ENCODE assay signal across 1 cellular context in the genomic region with DNA sequence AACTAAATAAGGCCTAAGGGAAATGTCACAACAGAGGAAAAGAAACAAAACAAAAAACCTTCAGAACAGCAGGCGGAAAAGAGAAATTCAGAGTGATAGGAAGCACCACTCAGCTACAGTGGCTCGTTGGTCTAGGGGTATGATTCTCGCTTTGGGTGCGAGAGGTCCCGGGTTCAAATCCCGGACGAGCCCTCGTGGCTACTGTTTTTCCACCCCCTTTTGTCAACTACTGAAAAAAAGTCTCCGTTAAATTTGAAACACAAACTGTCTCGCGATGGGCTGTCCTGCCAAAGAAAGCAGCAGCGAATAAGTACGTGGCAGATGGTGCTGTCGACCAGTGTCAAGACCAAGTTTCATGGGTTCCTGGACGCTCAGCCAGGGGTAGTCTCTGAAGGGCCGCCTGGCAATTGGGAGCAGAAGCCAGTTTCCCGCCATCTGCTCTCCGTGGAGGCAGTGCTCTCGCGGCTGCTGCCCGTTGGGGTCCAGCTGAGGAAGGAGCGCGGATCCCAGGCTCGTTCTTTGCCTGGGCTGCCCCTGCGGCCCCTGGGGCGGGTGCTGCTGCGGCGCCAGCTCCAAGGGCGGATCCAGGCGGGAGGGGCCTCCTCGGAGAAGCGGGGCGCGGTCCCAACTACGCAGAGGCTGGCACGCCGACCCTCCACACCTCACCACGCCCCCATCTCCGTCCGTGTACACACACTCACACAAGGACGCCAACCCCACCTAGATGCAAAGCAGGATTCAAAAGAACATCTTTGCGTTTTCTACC.
A peak's percentile ranks its signal among the peaks of the same experiment; 100 is the strongest.
TF ChIP-seq lines count a peak whose summit lies in the region.

A gene with protein sequence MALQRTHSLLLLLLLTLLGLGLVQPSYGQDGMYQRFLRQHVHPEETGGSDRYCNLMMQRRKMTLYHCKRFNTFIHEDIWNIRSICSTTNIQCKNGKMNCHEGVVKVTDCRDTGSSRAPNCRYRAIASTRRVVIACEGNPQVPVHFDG (plus strand): TSS at position 665 of the 766 bp plus-strand sequence. CDS start 14,812 bp downstream, outside the sequence.

TF ChIP-seq in K562, 482 proteins besides CTCF, POLR2A, EP300 and RAD21 (continued from another document and continues in another):
- TF ChIP-seq, protein P1, sequence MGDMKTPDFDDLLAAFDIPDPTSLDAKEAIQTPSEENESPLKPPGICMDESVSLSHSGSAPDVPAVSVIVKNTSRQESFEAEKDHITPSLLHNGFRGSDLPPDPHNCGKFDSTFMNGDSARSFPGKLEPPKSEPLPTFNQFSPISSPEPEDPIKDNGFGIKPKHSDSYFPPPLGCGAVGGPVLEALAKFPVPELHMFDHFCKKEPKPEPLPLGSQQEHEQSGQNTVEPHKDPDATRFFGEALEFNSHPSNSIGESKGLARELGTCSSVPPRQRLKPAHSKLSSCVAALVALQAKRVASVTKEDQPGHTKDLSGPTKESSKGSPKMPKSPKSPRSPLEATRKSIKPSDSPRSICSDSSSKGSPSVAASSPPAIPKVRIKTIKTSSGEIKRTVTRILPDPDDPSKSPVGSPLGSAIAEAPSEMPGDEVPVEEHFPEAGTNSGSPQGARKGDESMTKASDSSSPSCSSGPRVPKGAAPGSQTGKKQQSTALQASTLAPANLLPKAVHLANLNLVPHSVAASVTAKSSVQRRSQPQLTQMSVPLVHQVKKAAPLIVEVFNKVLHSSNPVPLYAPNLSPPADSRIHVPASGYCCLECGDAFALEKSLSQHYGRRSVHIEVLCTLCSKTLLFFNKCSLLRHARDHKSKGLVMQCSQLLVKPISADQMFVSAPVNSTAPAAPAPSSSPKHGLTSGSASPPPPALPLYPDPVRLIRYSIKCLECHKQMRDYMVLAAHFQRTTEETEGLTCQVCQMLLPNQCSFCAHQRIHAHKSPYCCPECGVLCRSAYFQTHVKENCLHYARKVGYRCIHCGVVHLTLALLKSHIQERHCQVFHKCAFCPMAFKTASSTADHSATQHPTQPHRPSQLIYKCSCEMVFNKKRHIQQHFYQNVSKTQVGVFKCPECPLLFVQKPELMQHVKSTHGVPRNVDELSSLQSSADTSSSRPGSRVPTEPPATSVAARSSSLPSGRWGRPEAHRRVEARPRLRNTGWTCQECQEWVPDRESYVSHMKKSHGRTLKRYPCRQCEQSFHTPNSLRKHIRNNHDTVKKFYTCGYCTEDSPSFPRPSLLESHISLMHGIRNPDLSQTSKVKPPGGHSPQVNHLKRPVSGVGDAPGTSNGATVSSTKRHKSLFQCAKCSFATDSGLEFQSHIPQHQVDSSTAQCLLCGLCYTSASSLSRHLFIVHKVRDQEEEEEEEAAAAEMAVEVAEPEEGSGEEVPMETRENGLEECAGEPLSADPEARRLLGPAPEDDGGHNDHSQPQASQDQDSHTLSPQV (IDR thresholded peaks at IDR 0.05): peak; percentile 72
- TF ChIP-seq FOS (IDR thresholded peaks at IDR 0.05; ENCODE audit: extremely low read depth, insufficient read length) (no peak), OTX1 (CRISPR knock-in tag; IDR thresholded peaks at IDR 0.05) (no peak), ZNF311 (CRISPR knock-in tag; IDR thresholded peaks at IDR 0.05) (no peak), KAT8 (IDR thresholded peaks at IDR 0.05; ENCODE audit: low read depth) (no peak), NFIC (IDR thresholded peaks at IDR 0.05) (peak; percentile 68), ARID1B (IDR thresholded peaks at IDR 0.05) (no peak), ARHGAP35 (IDR thresholded peaks at IDR 0.05; ENCODE audit: partially characterized antibody) (no peak), PTBP1 (IDR thresholded peaks at IDR 0.05; ENCODE audit: low read depth, low read length) (no peak), IRF2 (CRISPR knock-in tag; IDR thresholded peaks at IDR 0.05) (no peak), RBM15 (IDR thresholded peaks at IDR 0.05; ENCODE audit: insufficient read depth, low read length) (no peak), ZNF668 (CRISPR knock-in tag; IDR thresholded peaks at IDR 0.05) (no peak), ZNF830 (CRISPR knock-in tag; IDR thresholded peaks at IDR 0.05) (no peak), NBN (IDR thresholded peaks at IDR 0.05; ENCODE audit: low read depth) (peak; percentile 24; the same call in 1 of the 2 replicates), ATF7 (IDR thresholded peaks at IDR 0.05) (peak; percentile 33; the same call in 1 of the 2 replicates), BACH1 (tag; IDR thresholded peaks at IDR 0.05) (no peak), EP400 (IDR thresholded peaks at IDR 0.05) (peak; percentile 49), CSDE1 (IDR thresholded peaks at IDR 0.05) (peak in 1 of 2 experiments; percentile 72; a peak in 2 of 4 replicates), ZNF436 (CRISPR knock-in tag; IDR thresholded peaks at IDR 0.05) (no peak), ZNF24 (IDR thresholded peaks at IDR 0.05) (0 out of 2 replicates have a peak, but pooled peaks have one; percentile 6), TAL1 (IDR thresholded peaks at IDR 0.05) (no peak), ZNF707 (CRISPR knock-in tag; conservative IDR thresholded peaks at IDR 0.05) (no peak)
- TF ChIP-seq, protein P2, sequence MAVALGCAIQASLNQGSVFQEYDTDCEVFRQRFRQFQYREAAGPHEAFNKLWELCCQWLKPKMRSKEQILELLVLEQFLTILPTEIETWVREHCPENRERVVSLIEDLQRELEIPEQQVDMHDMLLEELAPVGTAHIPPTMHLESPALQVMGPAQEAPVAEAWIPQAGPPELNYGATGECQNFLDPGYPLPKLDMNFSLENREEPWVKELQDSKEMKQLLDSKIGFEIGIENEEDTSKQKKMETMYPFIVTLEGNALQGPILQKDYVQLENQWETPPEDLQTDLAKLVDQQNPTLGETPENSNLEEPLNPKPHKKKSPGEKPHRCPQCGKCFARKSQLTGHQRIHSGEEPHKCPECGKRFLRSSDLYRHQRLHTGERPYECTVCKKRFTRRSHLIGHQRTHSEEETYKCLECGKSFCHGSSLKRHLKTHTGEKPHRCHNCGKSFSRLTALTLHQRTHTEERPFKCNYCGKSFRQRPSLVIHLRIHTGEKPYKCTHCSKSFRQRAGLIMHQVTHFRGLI (CRISPR knock-in tag; IDR thresholded peaks at IDR 0.05): no peak
- TF ChIP-seq, protein P3, sequence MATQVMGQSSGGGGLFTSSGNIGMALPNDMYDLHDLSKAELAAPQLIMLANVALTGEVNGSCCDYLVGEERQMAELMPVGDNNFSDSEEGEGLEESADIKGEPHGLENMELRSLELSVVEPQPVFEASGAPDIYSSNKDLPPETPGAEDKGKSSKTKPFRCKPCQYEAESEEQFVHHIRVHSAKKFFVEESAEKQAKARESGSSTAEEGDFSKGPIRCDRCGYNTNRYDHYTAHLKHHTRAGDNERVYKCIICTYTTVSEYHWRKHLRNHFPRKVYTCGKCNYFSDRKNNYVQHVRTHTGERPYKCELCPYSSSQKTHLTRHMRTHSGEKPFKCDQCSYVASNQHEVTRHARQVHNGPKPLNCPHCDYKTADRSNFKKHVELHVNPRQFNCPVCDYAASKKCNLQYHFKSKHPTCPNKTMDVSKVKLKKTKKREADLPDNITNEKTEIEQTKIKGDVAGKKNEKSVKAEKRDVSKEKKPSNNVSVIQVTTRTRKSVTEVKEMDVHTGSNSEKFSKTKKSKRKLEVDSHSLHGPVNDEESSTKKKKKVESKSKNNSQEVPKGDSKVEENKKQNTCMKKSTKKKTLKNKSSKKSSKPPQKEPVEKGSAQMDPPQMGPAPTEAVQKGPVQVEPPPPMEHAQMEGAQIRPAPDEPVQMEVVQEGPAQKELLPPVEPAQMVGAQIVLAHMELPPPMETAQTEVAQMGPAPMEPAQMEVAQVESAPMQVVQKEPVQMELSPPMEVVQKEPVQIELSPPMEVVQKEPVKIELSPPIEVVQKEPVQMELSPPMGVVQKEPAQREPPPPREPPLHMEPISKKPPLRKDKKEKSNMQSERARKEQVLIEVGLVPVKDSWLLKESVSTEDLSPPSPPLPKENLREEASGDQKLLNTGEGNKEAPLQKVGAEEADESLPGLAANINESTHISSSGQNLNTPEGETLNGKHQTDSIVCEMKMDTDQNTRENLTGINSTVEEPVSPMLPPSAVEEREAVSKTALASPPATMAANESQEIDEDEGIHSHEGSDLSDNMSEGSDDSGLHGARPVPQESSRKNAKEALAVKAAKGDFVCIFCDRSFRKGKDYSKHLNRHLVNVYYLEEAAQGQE (CRISPR knock-in tag; IDR thresholded peaks at IDR 0.05; ENCODE audit: low read depth): no peak
- TF ChIP-seq, protein P4, sequence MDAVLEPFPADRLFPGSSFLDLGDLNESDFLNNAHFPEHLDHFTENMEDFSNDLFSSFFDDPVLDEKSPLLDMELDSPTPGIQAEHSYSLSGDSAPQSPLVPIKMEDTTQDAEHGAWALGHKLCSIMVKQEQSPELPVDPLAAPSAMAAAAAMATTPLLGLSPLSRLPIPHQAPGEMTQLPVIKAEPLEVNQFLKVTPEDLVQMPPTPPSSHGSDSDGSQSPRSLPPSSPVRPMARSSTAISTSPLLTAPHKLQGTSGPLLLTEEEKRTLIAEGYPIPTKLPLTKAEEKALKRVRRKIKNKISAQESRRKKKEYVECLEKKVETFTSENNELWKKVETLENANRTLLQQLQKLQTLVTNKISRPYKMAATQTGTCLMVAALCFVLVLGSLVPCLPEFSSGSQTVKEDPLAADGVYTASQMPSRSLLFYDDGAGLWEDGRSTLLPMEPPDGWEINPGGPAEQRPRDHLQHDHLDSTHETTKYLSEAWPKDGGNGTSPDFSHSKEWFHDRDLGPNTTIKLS (IDR thresholded peaks at IDR 0.05; ENCODE audit: borderline replicate concordance, low read depth): peak; percentile 71; the same call in 1 of the 2 replicates
- TF ChIP-seq, protein P5, sequence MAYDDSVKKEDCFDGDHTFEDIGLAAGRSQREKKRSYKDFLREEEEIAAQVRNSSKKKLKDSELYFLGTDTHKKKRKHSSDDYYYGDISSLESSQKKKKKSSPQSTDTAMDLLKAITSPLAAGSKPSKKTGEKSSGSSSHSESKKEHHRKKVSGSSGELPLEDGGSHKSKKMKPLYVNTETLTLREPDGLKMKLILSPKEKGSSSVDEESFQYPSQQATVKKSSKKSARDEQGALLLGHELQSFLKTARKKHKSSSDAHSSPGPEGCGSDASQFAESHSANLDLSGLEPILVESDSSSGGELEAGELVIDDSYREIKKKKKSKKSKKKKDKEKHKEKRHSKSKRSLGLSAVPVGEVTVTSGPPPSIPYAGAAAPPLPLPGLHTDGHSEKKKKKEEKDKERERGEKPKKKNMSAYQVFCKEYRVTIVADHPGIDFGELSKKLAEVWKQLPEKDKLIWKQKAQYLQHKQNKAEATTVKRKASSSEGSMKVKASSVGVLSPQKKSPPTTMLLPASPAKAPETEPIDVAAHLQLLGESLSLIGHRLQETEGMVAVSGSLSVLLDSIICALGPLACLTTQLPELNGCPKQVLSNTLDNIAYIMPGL (CRISPR knock-in tag; IDR thresholded peaks at IDR 0.05): no peak; the same call in none of the 2 replicates
- TF ChIP-seq, protein P6, sequence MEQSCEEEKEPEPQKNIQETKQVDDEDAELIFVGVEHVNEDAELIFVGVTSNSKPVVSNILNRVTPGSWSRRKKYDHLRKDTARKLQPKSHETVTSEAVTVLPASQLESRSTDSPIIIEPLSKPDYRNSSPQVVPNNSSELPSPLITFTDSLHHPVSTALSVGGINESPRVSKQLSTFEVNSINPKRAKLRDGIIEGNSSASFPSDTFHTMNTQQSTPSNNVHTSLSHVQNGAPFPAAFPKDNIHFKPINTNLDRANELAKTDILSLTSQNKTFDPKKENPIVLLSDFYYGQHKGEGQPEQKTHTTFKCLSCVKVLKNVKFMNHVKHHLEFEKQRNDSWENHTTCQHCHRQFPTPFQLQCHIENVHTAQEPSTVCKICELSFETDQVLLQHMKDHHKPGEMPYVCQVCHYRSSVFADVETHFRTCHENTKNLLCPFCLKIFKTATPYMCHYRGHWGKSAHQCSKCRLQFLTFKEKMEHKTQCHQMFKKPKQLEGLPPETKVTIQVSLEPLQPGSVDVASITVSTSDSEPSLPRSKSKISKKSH (CRISPR knock-in tag; IDR thresholded peaks at IDR 0.05): no peak
- TF ChIP-seq, protein P7, sequence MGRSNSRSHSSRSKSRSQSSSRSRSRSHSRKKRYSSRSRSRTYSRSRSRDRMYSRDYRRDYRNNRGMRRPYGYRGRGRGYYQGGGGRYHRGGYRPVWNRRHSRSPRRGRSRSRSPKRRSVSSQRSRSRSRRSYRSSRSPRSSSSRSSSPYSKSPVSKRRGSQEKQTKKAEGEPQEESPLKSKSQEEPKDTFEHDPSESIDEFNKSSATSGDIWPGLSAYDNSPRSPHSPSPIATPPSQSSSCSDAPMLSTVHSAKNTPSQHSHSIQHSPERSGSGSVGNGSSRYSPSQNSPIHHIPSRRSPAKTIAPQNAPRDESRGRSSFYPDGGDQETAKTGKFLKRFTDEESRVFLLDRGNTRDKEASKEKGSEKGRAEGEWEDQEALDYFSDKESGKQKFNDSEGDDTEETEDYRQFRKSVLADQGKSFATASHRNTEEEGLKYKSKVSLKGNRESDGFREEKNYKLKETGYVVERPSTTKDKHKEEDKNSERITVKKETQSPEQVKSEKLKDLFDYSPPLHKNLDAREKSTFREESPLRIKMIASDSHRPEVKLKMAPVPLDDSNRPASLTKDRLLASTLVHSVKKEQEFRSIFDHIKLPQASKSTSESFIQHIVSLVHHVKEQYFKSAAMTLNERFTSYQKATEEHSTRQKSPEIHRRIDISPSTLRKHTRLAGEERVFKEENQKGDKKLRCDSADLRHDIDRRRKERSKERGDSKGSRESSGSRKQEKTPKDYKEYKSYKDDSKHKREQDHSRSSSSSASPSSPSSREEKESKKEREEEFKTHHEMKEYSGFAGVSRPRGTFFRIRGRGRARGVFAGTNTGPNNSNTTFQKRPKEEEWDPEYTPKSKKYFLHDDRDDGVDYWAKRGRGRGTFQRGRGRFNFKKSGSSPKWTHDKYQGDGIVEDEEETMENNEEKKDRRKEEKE (IDR thresholded peaks at IDR 0.05; ENCODE audit: borderline replicate concordance in 1 of 2, control insufficient read depth in 1 of 2, low read depth in 2 of 2, low read length in 1 of 2): no peak
- TF ChIP-seq, protein P8, sequence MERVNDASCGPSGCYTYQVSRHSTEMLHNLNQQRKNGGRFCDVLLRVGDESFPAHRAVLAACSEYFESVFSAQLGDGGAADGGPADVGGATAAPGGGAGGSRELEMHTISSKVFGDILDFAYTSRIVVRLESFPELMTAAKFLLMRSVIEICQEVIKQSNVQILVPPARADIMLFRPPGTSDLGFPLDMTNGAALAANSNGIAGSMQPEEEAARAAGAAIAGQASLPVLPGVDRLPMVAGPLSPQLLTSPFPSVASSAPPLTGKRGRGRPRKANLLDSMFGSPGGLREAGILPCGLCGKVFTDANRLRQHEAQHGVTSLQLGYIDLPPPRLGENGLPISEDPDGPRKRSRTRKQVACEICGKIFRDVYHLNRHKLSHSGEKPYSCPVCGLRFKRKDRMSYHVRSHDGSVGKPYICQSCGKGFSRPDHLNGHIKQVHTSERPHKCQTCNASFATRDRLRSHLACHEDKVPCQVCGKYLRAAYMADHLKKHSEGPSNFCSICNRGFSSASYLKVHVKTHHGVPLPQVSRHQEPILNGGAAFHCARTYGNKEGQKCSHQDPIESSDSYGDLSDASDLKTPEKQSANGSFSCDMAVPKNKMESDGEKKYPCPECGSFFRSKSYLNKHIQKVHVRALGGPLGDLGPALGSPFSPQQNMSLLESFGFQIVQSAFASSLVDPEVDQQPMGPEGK (CRISPR knock-in tag; IDR thresholded peaks at IDR 0.05; ENCODE audit: borderline replicate concordance): no peak
- TF ChIP-seq, protein P9, sequence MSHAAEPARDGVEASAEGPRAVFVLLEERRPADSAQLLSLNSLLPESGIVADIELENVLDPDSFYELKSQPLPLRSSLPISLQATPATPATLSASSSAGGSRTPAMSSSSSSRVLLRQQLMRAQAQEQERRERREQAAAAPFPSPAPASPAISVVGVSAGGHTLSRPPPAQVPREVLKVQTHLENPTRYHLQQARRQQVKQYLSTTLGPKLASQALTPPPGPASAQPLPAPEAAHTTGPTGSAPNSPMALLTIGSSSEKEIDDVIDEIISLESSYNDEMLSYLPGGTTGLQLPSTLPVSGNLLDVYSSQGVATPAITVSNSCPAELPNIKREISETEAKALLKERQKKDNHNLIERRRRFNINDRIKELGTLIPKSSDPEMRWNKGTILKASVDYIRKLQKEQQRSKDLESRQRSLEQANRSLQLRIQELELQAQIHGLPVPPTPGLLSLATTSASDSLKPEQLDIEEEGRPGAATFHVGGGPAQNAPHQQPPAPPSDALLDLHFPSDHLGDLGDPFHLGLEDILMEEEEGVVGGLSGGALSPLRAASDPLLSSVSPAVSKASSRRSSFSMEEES (CRISPR knock-in tag; IDR thresholded peaks at IDR 0.05): no peak
